10 cellular contexts compared by ENCODE assay signal in the genomic region with DNA sequence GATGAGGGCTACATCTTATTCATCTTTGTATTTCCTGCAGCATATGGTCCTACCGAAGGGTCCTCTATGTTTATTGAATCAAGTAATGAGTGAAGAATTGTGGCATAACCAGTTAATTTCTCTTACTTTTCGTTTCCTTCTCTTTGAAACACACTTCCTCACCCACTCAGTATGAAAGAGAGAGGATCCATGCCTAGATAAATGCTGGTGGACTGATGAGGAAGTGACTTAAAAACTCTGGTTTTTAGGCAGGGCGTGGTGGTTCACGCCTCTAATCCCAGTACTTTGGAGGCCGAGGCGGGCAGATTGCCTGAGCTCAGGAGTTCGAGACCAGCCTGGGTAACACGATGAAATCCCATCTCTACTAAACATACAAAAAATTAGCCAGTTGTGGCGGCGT.
"Had no signal": no experiment of that assay in that cellular context is flagged by ENCODE, and none has a peak within 500 bp of the region (broad histone marks: within the 10 kb centered on the region; RNA-seq: fewer than 3 reads in every experiment).

No MANE protein-coding gene starts in this region.

- H3K36me3 ChIP-seq: ascending aorta, tibial artery had no signal

- ATAC-seq: activated T-cell treated with anti-CD3 and anti-CD28 coated beads, Interleukin-2, amount 50 U/mL, for 72 hours; right cardiac atrium had no signal

- H3K27ac ChIP-seq: ascending aorta, tibial artery had no signal

- FAIRE-seq: bronchial epithelial cell had no signal

- H3K9me3 Mint-ChIP-seq: activated CD4-positive, alpha-beta memory T cell treated with anti-CD3 and anti-CD28 coated beads, Interleukin-2, amount 10 ng/mL, durations not matched to agents 7 days and 5 days; activated T-cell treated with anti-CD3 and anti-CD28 coated beads, Interleukin-2, amount 50 U/mL, for 72 hours had no signal

- H3K9me3 ChIP-seq: ascending aorta, tibial artery had no signal

- H3K4me2 ChIP-seq: smooth muscle cell had no signal

- H3K27ac Mint-ChIP-seq: activated CD4-positive, alpha-beta memory T cell treated with anti-CD3 and anti-CD28 coated beads, Interleukin-2, amount 10 ng/mL, durations not matched to agents 7 days and 5 days; activated T-cell treated with anti-CD3 and anti-CD28 coated beads, Interleukin-2, amount 50 U/mL, for 72 hours had no signal

- H3K4me3 ChIP-seq: ascending aorta, dorsolateral prefrontal cortex, smooth muscle cell, tibial artery had no signal

- DNase-seq: activated CD4-positive, alpha-beta memory T cell treated with anti-CD3 and anti-CD28 coated beads, Interleukin-2, amount 10 ng/mL, durations not matched to agents 7 days and 5 days; activated T-cell treated with anti-CD3 and anti-CD28 coated beads, Interleukin-2, amount 50 U/mL, for 72 hours; dorsolateral prefrontal cortex; hippocampal formation; posterior cingulate gyrus; right cardiac atrium; tibial artery had no signal

- H3K27me3 ChIP-seq: ascending aorta, dorsolateral prefrontal cortex, tibial artery had no signal
